ENCODE assay signal across 7 cellular contexts in genomic region chr6:118965843-118966242, GRCh38.
"Had no signal": no experiment of that assay in that cellular context is flagged by ENCODE, and none has a peak within 500 bp of the region (broad histone marks: within the 10 kb centered on the region; RNA-seq: fewer than 3 reads in every experiment).

No MANE protein-coding gene starts in this region.

- H3K4me2 ChIP-seq: GM23338 had no signal

- H3K9me3 Mint-ChIP-seq: GM23338, H9, HFFc6 had no signal

- DNase-seq: H9, HCEC 1CT, HFFc6, IMR-90, KG1 had no signal

- H2AFZ ChIP-seq: GM23338 had no signal

- H3K4me3 ChIP-seq: GM23338, K562 had no signal

- H3K27ac Mint-ChIP-seq: GM23338, H9, HFFc6 had no signal

- ATAC-seq: GM23338, K562 had no signal

- H3K4me3 Mint-ChIP-seq: GM23338, H9, HFFc6 had no signal
